23 cellular contexts compared by ENCODE assay signal in the genomic region with DNA sequence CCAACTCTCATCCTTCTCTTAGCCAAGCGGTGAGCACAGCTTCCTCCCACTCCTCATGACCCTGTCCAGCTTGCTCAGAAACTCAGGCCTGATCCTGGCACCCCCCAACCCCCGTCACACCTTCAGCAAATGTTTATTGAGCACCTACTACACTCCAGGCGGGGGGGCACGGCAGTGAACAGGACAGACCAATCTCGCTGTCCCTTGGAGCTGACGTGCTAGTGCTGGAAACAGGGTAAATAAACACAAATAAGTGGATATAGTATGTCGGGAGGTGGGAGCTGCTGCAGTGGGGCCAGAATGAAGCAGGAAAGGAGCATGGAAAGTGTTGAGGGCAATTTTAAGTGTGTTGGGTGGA. TPM values are rescaled to one million over a fixed set of nuclear protein-coding genes. Genes with fewer than 3 reads are reported as not detected.
DNase-seq lines count a peak whose midpoint lies in the region; ATAC-seq and TF ChIP-seq lines count a peak whose summit lies in the region.
"Had no signal": no experiment of that assay in that cellular context is flagged by ENCODE, and none has a peak within 500 bp of the region (broad histone marks: within the 10 kb centered on the region; RNA-seq: fewer than 3 reads in every experiment).

No MANE protein-coding gene starts in this region.

- H3K36me3 Mint-ChIP-seq in endothelial cell (ENCODE audit: low read depth, unreplicated experiment), result no peaks in the 10 kb centered on the region
- H3K36me3 Mint-ChIP-seq: CD8-positive, alpha-beta memory T cell had no signal

- H3K4me2 ChIP-seq in osteoblast (ENCODE audit: insufficient read depth, low read length), result no peak overlapping the region
- H3K4me2 ChIP-seq: BLaER1 treated with 17β-estradiol and CSF1 and Interleukin-3, amounts not matched to agents 10 nM and 100 nM had no signal

- H3K27me3 ChIP-seq in H7 (ENCODE audit: control insufficient read depth, insufficient read depth, low read length) (no peaks in the 10 kb centered on the region), RWPE2 (ENCODE audit: insufficient read depth, poor library complexity, severe bottlenecking) (no peaks in the 10 kb centered on the region), osteoblast (ENCODE audit: insufficient read depth, low read length) (no peaks in the 10 kb centered on the region), prostate gland (replicated peaks; ENCODE audit: insufficient read depth) (no peaks in the 10 kb centered on the region)
- H3K27me3 ChIP-seq: BLaER1 treated with 17β-estradiol and CSF1 and Interleukin-3, amounts not matched to agents 10 nM and 100 nM had no signal

- intact Hi-C loops in prostate gland (cut with DNase I), result no loop called here

- no peak overlapping the region for H2AFZ ChIP-seq in osteoblast (ENCODE audit: low read length)

- H3K9me3 ChIP-seq in RWPE2 (ENCODE audit: severe bottlenecking) (no peaks in the 10 kb centered on the region), osteoblast (ENCODE audit: low read depth, low read length) (no peaks in the 10 kb centered on the region), prostate gland (no peaks in the 10 kb centered on the region)

- DNase-seq in H7, result peak; percentile 28
- DNase-seq in RWPE2 (ENCODE audit: low spot score), result peak; percentile 57
- no peak for DNase-seq in endothelial cell (ENCODE audit: low spot score)
- peak; percentile 60 for DNase-seq in osteoblast (ENCODE audit: insufficient read length, low spot score, missing footprints)
- DNase-seq in NCI-H2196 treated with DMSO at 0.1 percent for 48 hours (lab: John Stamatoyannopoulos, UW; ENCODE audit: unreplicated experiment), result no peak
- no peak for DNase-seq in prostate gland (ENCODE audit: low spot score)
- no peak for DNase-seq in AG08396 (ENCODE audit: low spot score)
- DNase-seq: 8988T; CD8-positive, alpha-beta memory T cell; COR-L47; DMS 273 treated with DMSO at 0.1 percent for 48 hours; DMS53; DND-41; EL; HCEC 1CT; HFFc6 had no signal

- no peak overlapping the region for H3K4me3 Mint-ChIP-seq in endothelial cell (ENCODE audit: unreplicated experiment)
- H3K4me3 Mint-ChIP-seq: B cell; CD8-positive, alpha-beta memory T cell; HFFc6 had no signal

- 59% methylated on average over 7 of the region's 7 CpGs for WGBS in prostate gland

- H3K27me3 Mint-ChIP-seq in endothelial cell (ENCODE audit: unreplicated experiment), result peaks cover 4% of the 10 kb centered on the region

- H3K4me3 ChIP-seq in H7 (ENCODE audit: insufficient read depth, low read depth, low read length) (no peak overlapping the region), RWPE2 (ENCODE audit: severe bottlenecking) (no peak overlapping the region), osteoblast (ENCODE audit: insufficient read depth, low read length) (no peak overlapping the region), prostate gland (no peak overlapping the region)
- H3K4me3 ChIP-seq: BLaER1 treated with 17β-estradiol and CSF1 and Interleukin-3, amounts not matched to agents 10 nM and 100 nM; GM12878 had no signal

- H3K27ac ChIP-seq in RWPE2 (ENCODE audit: poor library complexity, severe bottlenecking) (no peak overlapping the region), osteoblast (ENCODE audit: low read depth, low read length) (no peak overlapping the region), prostate gland (no peak overlapping the region)
- H3K27ac ChIP-seq: BLaER1 treated with 17β-estradiol and CSF1 and Interleukin-3, amounts not matched to agents 10 nM and 100 nM had no signal

- no peaks in the 10 kb centered on the region for H3K9me3 Mint-ChIP-seq in endothelial cell (ENCODE audit: unreplicated experiment)
- H3K9me3 Mint-ChIP-seq: CD8-positive, alpha-beta memory T cell; HFFc6 had no signal

- no peaks in the 10 kb centered on the region for H3K79me2 ChIP-seq in osteoblast (ENCODE audit: insufficient read depth, low read length)

- peaks cover 4% of the 10 kb centered on the region for H3K4me1 Mint-ChIP-seq in endothelial cell (ENCODE audit: unreplicated experiment)
- H3K4me1 Mint-ChIP-seq: B cell; CD8-positive, alpha-beta memory T cell had no signal

- H3K4me1 ChIP-seq in RWPE2 (ENCODE audit: insufficient read depth, poor library complexity, severe bottlenecking), result no peaks in the 10 kb centered on the region
- no peaks in the 10 kb centered on the region for H3K4me1 ChIP-seq in osteoblast (ENCODE audit: insufficient read depth, low read length)
- H3K4me1 ChIP-seq in prostate gland (replicated peaks), result no peaks in the 10 kb centered on the region
- H3K4me1 ChIP-seq: BLaER1 treated with 17β-estradiol and CSF1 and Interleukin-3, amounts not matched to agents 10 nM and 100 nM had no signal

- H3K27ac Mint-ChIP-seq in endothelial cell (ENCODE audit: unreplicated experiment), result peak overlapping the region; percentile 75
- H3K27ac Mint-ChIP-seq: B cell, HFFc6 had no signal

- H4K20me1 ChIP-seq in osteoblast (ENCODE audit: insufficient read depth, low read length), result no peaks in the 10 kb centered on the region
- H4K20me1 ChIP-seq: BLaER1 treated with 17β-estradiol and CSF1 and Interleukin-3, amounts not matched to agents 10 nM and 100 nM had no signal

- no peak for ATAC-seq in RWPE2 (ENCODE audit: low read depth)
- no peak for ATAC-seq in HG03159 (IDR thresholded peaks at IDR 0.05; ENCODE audit: unreplicated experiment)
- ATAC-seq: GM12878 had no signal

- TF ChIP-seq CTCF in RWPE2 (IDR thresholded peaks at IDR 0.05; ENCODE audit: poor library complexity, severe bottlenecking), result no peak
- no peak for TF ChIP-seq CTCF in endothelial cell (IDR thresholded peaks at IDR 0.05; ENCODE audit: unreplicated experiment)
- TF ChIP-seq CTCF in osteoblast (IDR thresholded peaks at IDR 0.05; ENCODE audit: extremely low read depth, low read depth, low read length), result no peak
- TF ChIP-seq CTCF in prostate gland (IDR thresholded peaks at IDR 0.05), result no peak

- H3K36me3 ChIP-seq in H7 (replicated peaks; ENCODE audit: control insufficient read depth, insufficient read depth, low read length), result no peaks in the 10 kb centered on the region
- no peaks in the 10 kb centered on the region for H3K36me3 ChIP-seq in RWPE2 (ENCODE audit: low read depth)
- H3K36me3 ChIP-seq in osteoblast (ENCODE audit: insufficient read depth, low read length), result no peaks in the 10 kb centered on the region
- H3K36me3 ChIP-seq in prostate gland, result no peaks in the 10 kb centered on the region
- H3K36me3 ChIP-seq: BLaER1 treated with 17β-estradiol and CSF1 and Interleukin-3, amounts not matched to agents 10 nM and 100 nM had no signal

- TF ChIP-seq POLR2A in prostate gland (IDR thresholded peaks at IDR 0.05), result no peak

RNA-seq across cellular contexts. Expression of a gene that starts 7.4 kb away (rescaled TPM):
- total RNA-seq in H7 (2014; rRNA removed; shearing (Covaris generic)), result 0.11 and 0.21 TPM in 2 replicates
- total RNA-seq in endothelial cell (ENCODE audit: unreplicated experiment) (not detected), osteoblast (0.29 TPM in 1 of 2 replicates, not detected in the other), prostate gland (100 to 1,000 TPM; 165 to 738 TPM)
- total RNA-seq: A673; B cell; CD8-positive, alpha-beta memory T cell; G401; GM12878; H4; HFFc6 had no signal

Comparison
In these comparisons a context has a peak if more than half of its experiments do, and no peak if none do; other contexts are left out.
1. DNase-seq: peak in H7 (single experiment), RWPE2 (single experiment) and osteoblast (single experiment); none in endothelial cell (single experiment), NCI-H2196 treated with DMSO at 0.1 percent for 48 hours (single experiment), prostate gland (single experiment) and AG08396 (single experiment).
2. RNA of a gene that starts 7.4 kb away (total RNA-seq): 165 to 738 TPM in prostate gland; 0.11 to 0.21 TPM in H7, not detected in endothelial cell (single experiment) and 0.29 TPM in osteoblast; every median in the first group is over 100 times any median in the second.